In genomic region chr20:48826883-48827771, GRCh38 we compare ENCODE assay signal across 1 cellular context.
TF ChIP-seq lines count a peak whose summit lies in the region.

No MANE protein-coding gene starts in this region.

TF ChIP-seq in HEK293, 187 proteins besides CTCF, POLR2A, EP300 and RAD21 (continued from another document):
- TF ChIP-seq ZBTB6 (tag by site-specific recombination; IDR thresholded peaks at IDR 0.05) (no peak), ZNF514 (tag by site-specific recombination; IDR thresholded peaks at IDR 0.05) (no peak), ZNF174 (tag by site-specific recombination; IDR thresholded peaks at IDR 0.05) (no peak), KLF9 (tag by site-specific recombination; IDR thresholded peaks at IDR 0.05; ENCODE audit: low read depth) (no peak), HIC1 (tag by site-specific recombination; IDR thresholded peaks at IDR 0.05) (0 out of 2 replicates have a peak, but pooled peaks have one; percentile 13), PRDM1 (tag by site-specific recombination; IDR thresholded peaks at IDR 0.05) (no peak), ZBTB8A (tag by site-specific recombination; IDR thresholded peaks at IDR 0.05) (peak; percentile 50), ZBTB17 (tag by site-specific recombination; IDR thresholded peaks at IDR 0.05) (no peak), ZBTB20 (tag by site-specific recombination; IDR thresholded peaks at IDR 0.05) (0 out of 2 replicates have a peak, but pooled peaks have one; percentile 45), ZNF530 (tag by site-specific recombination; IDR thresholded peaks at IDR 0.05; ENCODE audit: low read depth) (no peak), MEIS1 (CRISPR knock-in tag; IDR thresholded peaks at IDR 0.05; ENCODE audit: borderline replicate concordance) (no peak), PATZ1 (tag by site-specific recombination; IDR thresholded peaks at IDR 0.05) (peak; percentile 16; the same call in 1 of the 2 replicates), ZNF146 (tag by site-specific recombination; IDR thresholded peaks at IDR 0.05) (no peak), ZNF580 (tag by site-specific recombination; IDR thresholded peaks at IDR 0.05) (no peak), ZNF777 (tag by site-specific recombination; IDR thresholded peaks at IDR 0.05; ENCODE audit: borderline replicate concordance) (no peak; the same call in 1 of the 2 replicates), MYNN (tag by site-specific recombination; IDR thresholded peaks at IDR 0.05; ENCODE audit: borderline replicate concordance) (no peak), KLF16 (tag by site-specific recombination; IDR thresholded peaks at IDR 0.05) (no peak), REST (tag by site-specific recombination; IDR thresholded peaks at IDR 0.05) (no peak), ZNF677 (tag by site-specific recombination; IDR thresholded peaks at IDR 0.05) (no peak), ZFHX2 (tag by site-specific recombination; conservative IDR thresholded peaks at IDR 0.05) (peak; percentile 70), ZNF48 (tag by site-specific recombination; IDR thresholded peaks at IDR 0.05) (no peak), ZBTB44 (tag by site-specific recombination; IDR thresholded peaks at IDR 0.05) (no peak), ZNF37A (tag by site-specific recombination; IDR thresholded peaks at IDR 0.05) (no peak), ZNF791 (tag by site-specific recombination; IDR thresholded peaks at IDR 0.05) (no peak), ZNF558 (tag by site-specific recombination; IDR thresholded peaks at IDR 0.05) (no peak), ZNF792 (tag by site-specific recombination; IDR thresholded peaks at IDR 0.05) (no peak), ZNF214 (tag by site-specific recombination; IDR thresholded peaks at IDR 0.05; ENCODE audit: borderline replicate concordance) (no peak), ZNF433 (tag by site-specific recombination; IDR thresholded peaks at IDR 0.05; ENCODE audit: low read depth) (no peak), PRDM10 (tag by site-specific recombination; IDR thresholded peaks at IDR 0.05) (no peak), ZNF560 (tag by site-specific recombination; IDR thresholded peaks at IDR 0.05; ENCODE audit: borderline replicate concordance) (no peak), AEBP2 (tag by site-specific recombination; IDR thresholded peaks at IDR 0.05; ENCODE audit: borderline replicate concordance) (no peak), ZNF404 (tag by site-specific recombination; IDR thresholded peaks at IDR 0.05) (no peak), GLIS1 (tag by site-specific recombination; IDR thresholded peaks at IDR 0.05) (0 out of 2 replicates have a peak, but pooled peaks have one; percentile 31)
TF ChIP-seq in HEK293: peak in this region for 12.
